ENCODE assay signal across 35 cellular contexts in the genomic region with DNA sequence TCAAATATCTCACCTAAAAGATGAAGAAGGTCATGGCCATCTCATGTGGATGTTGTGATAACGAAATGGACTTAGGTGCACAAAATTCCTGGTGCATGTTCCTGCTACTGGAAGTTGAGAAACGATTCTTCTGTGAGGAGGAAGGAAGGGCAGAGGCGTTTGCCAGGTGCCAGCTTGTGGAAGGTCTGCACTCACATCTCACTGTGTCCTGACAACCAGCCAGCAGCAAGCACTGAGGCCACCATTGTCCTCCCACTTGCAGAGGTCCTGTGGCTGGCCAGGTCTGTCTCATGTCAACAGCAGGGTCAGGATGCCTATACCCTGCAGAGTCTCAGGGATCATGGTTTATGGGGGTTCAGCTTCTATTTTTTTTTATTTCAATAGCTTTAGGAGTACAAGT. TPM values are rescaled to one million over a fixed set of nuclear protein-coding genes. Genes with fewer than 3 reads are reported as not detected.
"Had no signal": no experiment of that assay in that cellular context is flagged by ENCODE, and none has a peak within 500 bp of the region (broad histone marks: within the 10 kb centered on the region; RNA-seq: fewer than 3 reads in every experiment).

No MANE protein-coding gene starts in this region.

- H3K4me3 Mint-ChIP-seq: activated B cell treated with CpG ODN at 0.5 μM for 24 hours; activated CD8-positive, alpha-beta memory T cell treated with anti-CD3 and anti-CD28 coated beads, Interleukin-2, amount 10 ng/mL, durations not matched to agents 7 days and 5 days; activated CD8-positive, alpha-beta T cell treated with anti-CD3 and anti-CD28 coated beads for 36 hours; activated naive CD4-positive, alpha-beta T cell treated with anti-CD3 and anti-CD28 coated beads for 36 hours; activated naive CD4-positive, alpha-beta T cell treated with anti-CD3 and anti-CD28 coated beads, Interleukin-2, amount 50 U/mL, for 24 hours; activated naive CD8-positive, alpha-beta T cell treated with anti-CD3 and anti-CD28 coated beads for 36 hours; activated T-cell treated with anti-CD3 and anti-CD28 coated beads, Interleukin-2, amount 50 U/mL, for 24 hours; activated T-cell treated with anti-CD3 and anti-CD28 coated beads, Interleukin-2, amount 50 U/mL, for 72 hours; brain; T-helper 17 cell; T-helper 2 cell treated with Interferon-gamma antibody and Interleukin-4, amounts not matched to agents 5 μg/mL and 100 μg/mL, for 36 hours had no signal

- H3K9me3 ChIP-seq: ascending aorta, breast epithelium, colonic mucosa, gastrocnemius medialis, heart right ventricle had no signal

- DNase-seq: activated B cell treated with CpG ODN at 0.5 μM for 24 hours; activated CD4-positive, alpha-beta T cell treated with anti-CD3 and anti-CD28 coated beads for 48 hours; activated CD4-positive, alpha-beta T cell treated with anti-CD3 and anti-CD28 coated beads, Interleukin-2, amount 50 U/mL, for 1 hour; activated CD4-positive, alpha-beta T cell treated with anti-CD3 and anti-CD28 coated beads, Interleukin-2, amount 50 U/mL, for 48 hours; activated CD8-positive, alpha-beta memory T cell treated with anti-CD3 and anti-CD28 coated beads, Interleukin-2, amount 10 ng/mL, durations not matched to agents 7 days and 5 days; activated CD8-positive, alpha-beta memory T cell treated with anti-CD3 and anti-CD28 coated beads, Interleukin-2, amount 50 U/mL, for 4 hours; activated CD8-positive, alpha-beta T cell treated with anti-CD3 and anti-CD28 coated beads for 36 hours; activated naive CD4-positive, alpha-beta T cell treated with anti-CD3 and anti-CD28 coated beads for 36 hours; activated naive CD8-positive, alpha-beta T cell treated with anti-CD3 and anti-CD28 coated beads for 36 hours; activated T-cell treated with anti-CD3 and anti-CD28 coated beads for 4 hours; activated T-cell treated with anti-CD3 and anti-CD28 coated beads, Interleukin-2, amount 50 U/mL, for 24 hours; activated T-cell treated with anti-CD3 and anti-CD28 coated beads, Interleukin-2, amount 50 U/mL, for 72 hours; central memory CD4-positive, alpha-beta T cell; cerebellar nuclear complex; colonic mucosa; effector CD8-positive, alpha-beta T cell; foreskin keratinocyte; gastrocnemius medialis; glutamatergic neuron; heart right ventricle; T-helper 1 cell; T-helper 17 cell; T1000; WERI-Rb-1 had no signal

- H3K36me3 Mint-ChIP-seq: activated CD8-positive, alpha-beta memory T cell treated with anti-CD3 and anti-CD28 coated beads, Interleukin-2, amount 10 ng/mL, durations not matched to agents 7 days and 5 days; activated naive CD4-positive, alpha-beta T cell treated with anti-CD3 and anti-CD28 coated beads, Interleukin-2, amount 50 U/mL, for 24 hours; activated naive CD8-positive, alpha-beta T cell treated with anti-CD3 and anti-CD28 coated beads for 36 hours; brain had no signal

- H3K4me3 ChIP-seq: ascending aorta, breast epithelium, cardiac muscle cell, colonic mucosa, gastrocnemius medialis, heart right ventricle had no signal

- ATAC-seq: activated CD4-positive, CD25-positive, alpha-beta regulatory T cell treated with anti-CD3 and anti-CD28 coated beads, Interleukin-2, amount 50 U/mL, for 24 hours; activated CD8-positive, alpha-beta memory T cell treated with anti-CD3 and anti-CD28 coated beads, Interleukin-2, amount 10 ng/mL, durations not matched to agents 7 days and 5 days; activated CD8-positive, alpha-beta T cell treated with anti-CD3 and anti-CD28 coated beads for 36 hours; activated T-cell treated with anti-CD3 and anti-CD28 coated beads, Interleukin-2, amount 50 U/mL, for 72 hours; esophagus mucosa; foreskin keratinocyte; gastrocnemius medialis; heart right ventricle; T-helper 17 cell had no signal

- H3K4me1 ChIP-seq: ascending aorta, breast epithelium, colonic mucosa, foreskin keratinocyte had no signal

- H3K4me1 Mint-ChIP-seq: activated B cell treated with CpG ODN at 0.5 μM for 24 hours; activated CD8-positive, alpha-beta memory T cell treated with anti-CD3 and anti-CD28 coated beads, Interleukin-2, amount 10 ng/mL, durations not matched to agents 7 days and 5 days; activated naive CD4-positive, alpha-beta T cell treated with anti-CD3 and anti-CD28 coated beads, Interleukin-2, amount 50 U/mL, for 24 hours had no signal

- H3K27ac Mint-ChIP-seq: activated B cell treated with CpG ODN at 0.5 μM for 24 hours; activated CD8-positive, alpha-beta memory T cell treated with anti-CD3 and anti-CD28 coated beads, Interleukin-2, amount 10 ng/mL, durations not matched to agents 7 days and 5 days; activated CD8-positive, alpha-beta T cell treated with anti-CD3 and anti-CD28 coated beads for 36 hours; activated naive CD4-positive, alpha-beta T cell treated with anti-CD3 and anti-CD28 coated beads for 36 hours; activated naive CD4-positive, alpha-beta T cell treated with anti-CD3 and anti-CD28 coated beads, Interleukin-2, amount 50 U/mL, for 24 hours; activated naive CD8-positive, alpha-beta T cell treated with anti-CD3 and anti-CD28 coated beads for 36 hours; activated T-cell treated with anti-CD3 and anti-CD28 coated beads, Interleukin-2, amount 50 U/mL, for 24 hours; activated T-cell treated with anti-CD3 and anti-CD28 coated beads, Interleukin-2, amount 50 U/mL, for 72 hours; T-helper 17 cell; T-helper 2 cell treated with Interferon-gamma antibody and Interleukin-4, amounts not matched to agents 5 μg/mL and 100 μg/mL, for 36 hours had no signal

- H3K27ac ChIP-seq: ascending aorta, breast epithelium, cardiac muscle cell, colonic mucosa, foreskin keratinocyte, gastrocnemius medialis, heart right ventricle, WERI-Rb-1 had no signal

- H3K27me3 ChIP-seq: ascending aorta, breast epithelium, cardiac muscle cell, colonic mucosa, gastrocnemius medialis had no signal

- H3K36me3 ChIP-seq: ascending aorta, breast epithelium, cardiac muscle cell, colonic mucosa, gastrocnemius medialis, heart right ventricle, WERI-Rb-1 had no signal

- H3K9me3 Mint-ChIP-seq: activated B cell treated with CpG ODN at 0.5 μM for 24 hours; activated CD8-positive, alpha-beta T cell treated with anti-CD3 and anti-CD28 coated beads for 36 hours; activated naive CD4-positive, alpha-beta T cell treated with anti-CD3 and anti-CD28 coated beads for 36 hours; activated naive CD4-positive, alpha-beta T cell treated with anti-CD3 and anti-CD28 coated beads, Interleukin-2, amount 50 U/mL, for 24 hours; activated naive CD8-positive, alpha-beta T cell treated with anti-CD3 and anti-CD28 coated beads for 36 hours; activated T-cell treated with anti-CD3 and anti-CD28 coated beads, Interleukin-2, amount 50 U/mL, for 24 hours; activated T-cell treated with anti-CD3 and anti-CD28 coated beads, Interleukin-2, amount 50 U/mL, for 72 hours; T-helper 2 cell treated with Interferon-gamma antibody and Interleukin-4, amounts not matched to agents 5 μg/mL and 100 μg/mL, for 36 hours had no signal

RNA-seq across cellular contexts. Expression of gene FAM240A, which starts 3.7 kb away (rescaled TPM):
- total RNA-seq: activated B cell treated with CpG ODN at 0.5 μM for 24 hours; activated CD8-positive, alpha-beta memory T cell treated with anti-CD3 and anti-CD28 coated beads for 36 hours; activated CD8-positive, alpha-beta memory T cell treated with anti-CD3 and anti-CD28 coated beads, Interleukin-2, amount 10 ng/mL, durations not matched to agents 7 days and 5 days; activated CD8-positive, alpha-beta T cell treated with anti-CD3 and anti-CD28 coated beads for 36 hours; activated naive CD4-positive, alpha-beta T cell treated with anti-CD3 and anti-CD28 coated beads for 36 hours; activated naive CD8-positive, alpha-beta T cell treated with anti-CD3 and anti-CD28 coated beads for 36 hours; activated T-cell treated with anti-CD3 and anti-CD28 coated beads, Interleukin-2, amount 50 U/mL, for 72 hours; ascending aorta; breast epithelium; cardiac muscle cell; colonic mucosa; dermis microvascular lymphatic vessel endothelial cell; epithelial cell of proximal tubule; esophagus mucosa; foreskin keratinocyte; T-helper 17 cell had no signal
- polyA plus RNA-seq: cardiac muscle cell, foreskin keratinocyte, heart right ventricle had no signal

RNA-seq across cellular contexts. Expression of gene LRRC2, which starts 49.9 kb away (rescaled TPM):
- total RNA-seq: activated B cell treated with CpG ODN at 0.5 μM for 24 hours; activated CD8-positive, alpha-beta memory T cell treated with anti-CD3 and anti-CD28 coated beads for 36 hours; activated CD8-positive, alpha-beta T cell treated with anti-CD3 and anti-CD28 coated beads for 36 hours; activated naive CD4-positive, alpha-beta T cell treated with anti-CD3 and anti-CD28 coated beads for 36 hours; activated naive CD8-positive, alpha-beta T cell treated with anti-CD3 and anti-CD28 coated beads for 36 hours; ascending aorta; epithelial cell of proximal tubule had no signal
